8 cellular contexts compared by ENCODE assay signal in the genomic region with DNA sequence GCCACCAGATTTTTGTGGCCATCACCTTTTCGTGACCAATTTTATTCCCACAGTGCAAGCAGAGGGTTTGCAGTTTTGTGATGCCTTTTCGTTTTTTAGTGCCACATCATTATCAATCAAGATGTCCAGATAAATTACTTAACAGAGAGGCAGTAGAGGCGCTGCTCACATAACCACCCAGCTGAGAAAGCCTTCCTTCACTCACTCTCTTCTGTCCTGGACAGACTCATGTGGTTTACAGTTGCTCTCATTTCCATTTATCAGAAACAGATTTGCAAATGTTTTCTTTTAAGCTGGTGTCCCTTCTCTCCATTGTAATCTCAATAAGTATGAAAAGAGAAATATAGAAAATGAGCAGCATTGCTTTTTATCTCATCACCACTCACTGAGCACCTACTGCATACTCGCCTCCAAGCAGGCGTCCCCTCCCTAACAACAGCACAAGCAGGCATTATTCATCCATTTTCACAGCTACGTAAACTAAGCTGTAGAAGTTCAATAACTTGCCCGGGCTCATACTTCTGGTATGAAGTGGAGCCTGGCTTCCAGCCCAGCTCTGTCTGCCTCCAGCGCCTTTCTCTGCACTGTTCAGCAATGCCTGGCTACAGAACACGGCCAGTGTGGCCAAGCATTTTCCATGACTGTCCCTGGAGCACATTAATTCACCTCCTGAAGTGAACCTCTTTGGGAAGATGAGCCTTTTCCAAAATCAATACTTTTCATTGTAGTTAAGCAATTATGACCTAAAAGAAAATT. TPM values are rescaled to one million over a fixed set of nuclear protein-coding genes. Genes with fewer than 3 reads are reported as not detected.
DNase-seq lines count a peak whose midpoint lies in the region; ATAC-seq, FAIRE-seq and TF ChIP-seq lines count a peak whose summit lies in the region.
"Had no signal": no experiment of that assay in that cellular context is flagged by ENCODE, and none has a peak within 500 bp of the region (broad histone marks: within the 10 kb centered on the region; RNA-seq: fewer than 3 reads in every experiment).

No MANE protein-coding gene starts in this region.

- no peak overlapping the region for H3K4me3 ChIP-seq in LNCaP clone FGC (ENCODE audit: low read depth, low read length)
- no peak overlapping the region for H3K4me3 ChIP-seq in HepG2 (replicated peaks in 1 of 3; ENCODE audit: insufficient read depth in 1 of 3, low read depth in 2 of 3, low read length in 3 of 3)
- H3K4me3 ChIP-seq in transverse colon = no peak overlapping the region

- H2AFZ ChIP-seq in HepG2 (ENCODE audit: low read length) = no peak overlapping the region

- no peaks in the 10 kb centered on the region for H3K79me2 ChIP-seq in HepG2 (ENCODE audit: insufficient read depth, low read length)

- TF ChIP-seq CTCF in LNCaP clone FGC (IDR thresholded peaks at IDR 0.05; ENCODE audit: control insufficient read depth, extremely low read depth, insufficient read depth) (no peak), HepG2 (CRISPR knock-in tag; IDR thresholded peaks at IDR 0.05) (no peak), transverse colon (IDR thresholded peaks at IDR 0.05) (no peak)

- DNase-seq in LNCaP clone FGC (ENCODE audit: low read depth) (peak; percentile 35), caudate nucleus (lab: John Stamatoyannopoulos, UW) (peak in 36 of 61 donors; percentile 7 to 71 (median 22)), HepG2 (ENCODE audit: low spot score) (no peak), transverse colon (peak; percentile 76), CD1c-positive myeloid dendritic cell (ENCODE audit: extremely low spot score) (no peak)
- DNase-seq: activated effector memory CD4-positive, alpha-beta T cell treated with Interleukin-2 at 50 U/mL for 16 hours had no signal

- intact Hi-C loops in HepG2 (cut with micrococcal nuclease; ENCODE audit: unreplicated experiment) (no loop called here), transverse colon (cut with DNase I; ENCODE audit: low total_unique reads) (no loop called here)

- H4K20me1 ChIP-seq in HepG2 (ENCODE audit: insufficient read depth, low read length) = no peaks in the 10 kb centered on the region

- no peak overlapping the region for H3K9ac ChIP-seq in HepG2 (ENCODE audit: insufficient read depth, low read depth, low read length)

- POLR2A ChIA-PET in HepG2 (lab: Yijun Ruan, JAX) = no interaction called here

- H3K36me3 ChIP-seq in HepG2 (replicated peaks in 1 of 2; ENCODE audit: control insufficient read depth in 1 of 2, insufficient read depth in 2 of 2, low read length in 2 of 2) (no peaks in the 10 kb centered on the region), transverse colon (no peaks in the 10 kb centered on the region)

- TF ChIP-seq POLR2A in HepG2 (IDR thresholded peaks at IDR 0.05; ENCODE audit: insufficient read depth in 1 of 2, low read depth in 2 of 2, low read length in 2 of 2) (no peak), transverse colon (IDR thresholded peaks at IDR 0.05) (no peak)

- BruUV-seq in HepG2 (replicated peaks; lab: Mats Ljungman, UMichigan) = no TSS peak

- no peak for TF ChIP-seq RAD21 in HepG2 (CRISPR knock-in tag; IDR thresholded peaks at IDR 0.05)

- FAIRE-seq in HepG2 (lab: Jason Lieb, UNC) = no peak

- no peak overlapping the region; the same call in 1 of the 2 replicates for H3K4me2 ChIP-seq in HepG2 (ENCODE audit: low read depth, low read length)

- ATAC-seq in HepG2 (peak; percentile 77), GM21423 (IDR thresholded peaks at IDR 0.05; ENCODE audit: unreplicated experiment) (no peak), HG03159 (IDR thresholded peaks at IDR 0.05; ENCODE audit: unreplicated experiment) (no peak)

- H3K27me3 ChIP-seq in HepG2 (ENCODE audit: control insufficient read depth in 1 of 2, insufficient read depth in 2 of 2, low read length in 2 of 2) (peaks cover 0 to 16% of the 10 kb centered on the region in 2 experiments; a peak in 1 of 5 replicates), transverse colon (no peaks in the 10 kb centered on the region)

- CTCF ChIA-PET in HepG2 (lab: Yijun Ruan, JAX; ENCODE audit: low intra/inter-chr PET ratio, low total read pairs) = no interaction called here

- H3K9me3 ChIP-seq in HepG2 (ENCODE audit: low read length) = no peaks in the 10 kb centered on the region
- no peaks in the 10 kb centered on the region for H3K9me3 ChIP-seq in transverse colon

- in situ Hi-C loops in HepG2 (cut with HindIII; ENCODE audit: extremely low pct_ligation_motif_present, low pct_unique_long_range_greater_than_20kb) = no loop called here
- in situ Hi-C loops in transverse colon (cut with MboI; ENCODE audit: low pct_ligation_motif_present in 1 of 4, low pct_unique_long_range_greater_than_20kb in 1 of 4, low sequenced_read_pairs in 3 of 4) = loop anchor here in 1 of 4 donors (25.0 kb wide), 1 partner anchor 205 kb away; no protein-coding TSS in a partner anchor

- no peak for TF ChIP-seq EP300 in HepG2 (IDR thresholded peaks at IDR 0.05; ENCODE audit: low read depth in 2 of 2, low read length in 2 of 2)
- no peak for TF ChIP-seq EP300 in HepG2 (CRISPR knock-in tag; IDR thresholded peaks at IDR 0.05; ENCODE audit: borderline replicate concordance)
- no peak for TF ChIP-seq EP300 in transverse colon (IDR thresholded peaks at IDR 0.05; ENCODE audit: low read depth)

- H3K4me1 ChIP-seq in HepG2 (ENCODE audit: insufficient read depth, low read length) (no peaks in the 10 kb centered on the region), transverse colon (peaks cover 4 to 32% (median 18%) of the 10 kb centered on the region in 4 donors)

- 17% methylated on average over 9 of the region's 9 CpGs for WGBS in HepG2 (ENCODE audit: low lambda C conversion rate)
- WGBS in transverse colon (ENCODE audit: low coverage in 1 of 2), 2 donors = 51 to 53% methylated on average over 5 to 9 of the region's 9 CpGs

- H3K27ac ChIP-seq in caudate nucleus (ENCODE audit: low read depth, low read length) (no peak overlapping the region), HepG2 (ENCODE audit: extremely low read length, insufficient read depth, low read length) (no peak overlapping the region), transverse colon (peak overlapping the region; percentile 62 to 84 (median 72))

TF ChIP-seq in HepG2, 621 proteins besides CTCF, POLR2A, EP300 and RAD21:
- TF ChIP-seq FOXA1 (IDR thresholded peaks at IDR 0.05) (no peak), FOXA1 (CRISPR knock-in tag; IDR thresholded peaks at IDR 0.05) (no peak), ZNF547 (CRISPR knock-in tag; IDR thresholded peaks at IDR 0.05) (no peak), ZNF350 (CRISPR knock-in tag; IDR thresholded peaks at IDR 0.05; ENCODE audit: borderline replicate concordance, low read depth) (no peak), KDM4B (CRISPR knock-in tag; IDR thresholded peaks at IDR 0.05) (no peak), ETV5 (CRISPR knock-in tag; IDR thresholded peaks at IDR 0.05; ENCODE audit: borderline replicate concordance) (no peak), ZBTB21 (CRISPR knock-in tag; IDR thresholded peaks at IDR 0.05) (no peak)
- TF ChIP-seq, protein P1, sequence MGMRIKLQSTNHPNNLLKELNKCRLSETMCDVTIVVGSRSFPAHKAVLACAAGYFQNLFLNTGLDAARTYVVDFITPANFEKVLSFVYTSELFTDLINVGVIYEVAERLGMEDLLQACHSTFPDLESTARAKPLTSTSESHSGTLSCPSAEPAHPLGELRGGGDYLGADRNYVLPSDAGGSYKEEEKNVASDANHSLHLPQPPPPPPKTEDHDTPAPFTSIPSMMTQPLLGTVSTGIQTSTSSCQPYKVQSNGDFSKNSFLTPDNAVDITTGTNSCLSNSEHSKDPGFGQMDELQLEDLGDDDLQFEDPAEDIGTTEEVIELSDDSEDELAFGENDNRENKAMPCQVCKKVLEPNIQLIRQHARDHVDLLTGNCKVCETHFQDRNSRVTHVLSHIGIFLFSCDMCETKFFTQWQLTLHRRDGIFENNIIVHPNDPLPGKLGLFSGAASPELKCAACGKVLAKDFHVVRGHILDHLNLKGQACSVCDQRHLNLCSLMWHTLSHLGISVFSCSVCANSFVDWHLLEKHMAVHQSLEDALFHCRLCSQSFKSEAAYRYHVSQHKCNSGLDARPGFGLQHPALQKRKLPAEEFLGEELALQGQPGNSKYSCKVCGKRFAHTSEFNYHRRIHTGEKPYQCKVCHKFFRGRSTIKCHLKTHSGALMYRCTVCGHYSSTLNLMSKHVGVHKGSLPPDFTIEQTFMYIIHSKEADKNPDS (CRISPR knock-in tag; IDR thresholded peaks at IDR 0.05) = no peak

RNA-seq across cellular contexts. Expression of a gene that starts 34.6 kb away (rescaled TPM):
- 11.8 and 13.9 TPM in 2 replicates for total RNA-seq in HepG2 (2016; rRNA removed; fragmentation: Illumina TruSeq; extraction: Trizol)
- total RNA-seq in HepG2 (2016; cell fraction: cytosol; rRNA removed; fragmentation: Illumina TruSeq; extraction: Trizol; ENCODE audit: low read depth) = 19.6 and 22.7 TPM in 2 replicates
- 10.8 and 15.5 TPM in 2 replicates for total RNA-seq in HepG2 (2016; cell fraction: insoluble cytoplasmic fraction; rRNA removed; fragmentation: Illumina TruSeq; extraction: Trizol)
- total RNA-seq in HepG2 (2016; cell fraction: membrane; rRNA removed; fragmentation: Illumina TruSeq; extraction: Trizol) = 15.8 and 20.3 TPM in 2 replicates
- total RNA-seq in HepG2 (2016; cell fraction: nucleus; rRNA removed; fragmentation: Illumina TruSeq; extraction: Trizol) = 16.2 and 19.5 TPM in 2 replicates
- polyA plus RNA-seq in HepG2 (2011; rRNA removed) = 2.8 and 3.2 TPM in 2 replicates
- polyA plus RNA-seq in HepG2 (2011; cell fraction: cytosol; rRNA removed) = 1.6 and 2.2 TPM in 2 replicates
- 2.9 and 3.5 TPM in 2 replicates for polyA plus RNA-seq in HepG2 (2011; cell fraction: nucleus; rRNA removed)
- 2.6 and 4.0 TPM in 2 replicates for polyA plus RNA-seq in HepG2 (2012)
- 4.6 and 4.7 TPM in 2 replicates for polyA plus RNA-seq in HepG2 (2016; cell fraction: cytosol; fragmentation: Illumina TruSeq; extraction: Trizol; ENCODE audit: low read depth)
- 6.3 and 6.7 TPM in 2 replicates for polyA plus RNA-seq in HepG2 (2016; cell fraction: insoluble cytoplasmic fraction; fragmentation: Illumina TruSeq; extraction: Trizol; ENCODE audit: low read depth)
- polyA plus RNA-seq in HepG2 (2016; cell fraction: membrane; fragmentation: Illumina TruSeq; extraction: Trizol; ENCODE audit: low read depth) = 6.3 and 7.2 TPM in 2 replicates
- 6.7 and 8.5 TPM in 2 replicates for polyA plus RNA-seq in HepG2 (2016; cell fraction: nucleus; fragmentation: Illumina TruSeq; extraction: Trizol; ENCODE audit: insufficient read depth, low read depth)
- polyA minus RNA-seq in HepG2 (2011; rRNA and poly(A)+ RNA removed; ENCODE audit: low replicate concordance) = 1.8 and 3.2 TPM in 2 replicates
- polyA minus RNA-seq in HepG2 (2011; cell fraction: cytosol; rRNA and poly(A)+ RNA removed) = 3.5 and 6.6 TPM in 2 replicates
- polyA minus RNA-seq in HepG2 (2011; cell fraction: nucleus; rRNA and poly(A)+ RNA removed) = 15.3 and 19.6 TPM in 2 replicates
- total RNA-seq in transverse colon = 1 to 10 TPM; 4.4 to 9.8 (median 6.7) TPM

Comparison
In these comparisons a context has a peak if more than half of its experiments do, and no peak if none do; other contexts are left out.
1. DNase-seq: peak in LNCaP clone FGC (single experiment), caudate nucleus (36 of 61) and transverse colon (single experiment); none in HepG2 (single experiment) and CD1c-positive myeloid dendritic cell (single experiment).
2. H3K27ac ChIP-seq: peak in transverse colon (4 of 4); none in caudate nucleus (single experiment) and HepG2 (single experiment).